ENCODE assay signal across 1 cellular context in the genomic region with DNA sequence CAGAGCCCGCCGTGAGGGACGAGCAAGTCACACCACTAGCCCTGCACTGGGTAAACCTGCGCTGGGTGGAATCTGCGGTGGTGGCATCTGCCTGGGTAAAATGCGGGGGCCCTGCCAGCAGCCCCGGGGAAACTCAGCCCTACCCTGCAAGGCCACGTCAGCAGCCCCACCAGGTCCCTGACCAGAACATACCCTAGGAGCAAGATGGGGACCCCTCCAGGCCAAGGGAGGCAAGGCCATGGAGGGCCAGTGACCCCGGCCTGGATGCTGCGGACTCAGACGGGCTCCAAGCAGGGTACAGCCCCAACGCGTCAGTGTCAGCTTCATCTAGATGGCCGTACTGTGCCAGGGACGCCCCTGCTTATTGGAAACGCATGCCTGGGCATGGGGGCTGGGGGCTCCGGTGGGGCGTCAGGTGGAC.
TF ChIP-seq lines count a peak whose summit lies in the region.

No MANE protein-coding gene starts in this region.

TF ChIP-seq in GM23338, 12 proteins besides CTCF, POLR2A, EP300 and RAD21 (continued from another document):
- TF ChIP-seq, protein P1, sequence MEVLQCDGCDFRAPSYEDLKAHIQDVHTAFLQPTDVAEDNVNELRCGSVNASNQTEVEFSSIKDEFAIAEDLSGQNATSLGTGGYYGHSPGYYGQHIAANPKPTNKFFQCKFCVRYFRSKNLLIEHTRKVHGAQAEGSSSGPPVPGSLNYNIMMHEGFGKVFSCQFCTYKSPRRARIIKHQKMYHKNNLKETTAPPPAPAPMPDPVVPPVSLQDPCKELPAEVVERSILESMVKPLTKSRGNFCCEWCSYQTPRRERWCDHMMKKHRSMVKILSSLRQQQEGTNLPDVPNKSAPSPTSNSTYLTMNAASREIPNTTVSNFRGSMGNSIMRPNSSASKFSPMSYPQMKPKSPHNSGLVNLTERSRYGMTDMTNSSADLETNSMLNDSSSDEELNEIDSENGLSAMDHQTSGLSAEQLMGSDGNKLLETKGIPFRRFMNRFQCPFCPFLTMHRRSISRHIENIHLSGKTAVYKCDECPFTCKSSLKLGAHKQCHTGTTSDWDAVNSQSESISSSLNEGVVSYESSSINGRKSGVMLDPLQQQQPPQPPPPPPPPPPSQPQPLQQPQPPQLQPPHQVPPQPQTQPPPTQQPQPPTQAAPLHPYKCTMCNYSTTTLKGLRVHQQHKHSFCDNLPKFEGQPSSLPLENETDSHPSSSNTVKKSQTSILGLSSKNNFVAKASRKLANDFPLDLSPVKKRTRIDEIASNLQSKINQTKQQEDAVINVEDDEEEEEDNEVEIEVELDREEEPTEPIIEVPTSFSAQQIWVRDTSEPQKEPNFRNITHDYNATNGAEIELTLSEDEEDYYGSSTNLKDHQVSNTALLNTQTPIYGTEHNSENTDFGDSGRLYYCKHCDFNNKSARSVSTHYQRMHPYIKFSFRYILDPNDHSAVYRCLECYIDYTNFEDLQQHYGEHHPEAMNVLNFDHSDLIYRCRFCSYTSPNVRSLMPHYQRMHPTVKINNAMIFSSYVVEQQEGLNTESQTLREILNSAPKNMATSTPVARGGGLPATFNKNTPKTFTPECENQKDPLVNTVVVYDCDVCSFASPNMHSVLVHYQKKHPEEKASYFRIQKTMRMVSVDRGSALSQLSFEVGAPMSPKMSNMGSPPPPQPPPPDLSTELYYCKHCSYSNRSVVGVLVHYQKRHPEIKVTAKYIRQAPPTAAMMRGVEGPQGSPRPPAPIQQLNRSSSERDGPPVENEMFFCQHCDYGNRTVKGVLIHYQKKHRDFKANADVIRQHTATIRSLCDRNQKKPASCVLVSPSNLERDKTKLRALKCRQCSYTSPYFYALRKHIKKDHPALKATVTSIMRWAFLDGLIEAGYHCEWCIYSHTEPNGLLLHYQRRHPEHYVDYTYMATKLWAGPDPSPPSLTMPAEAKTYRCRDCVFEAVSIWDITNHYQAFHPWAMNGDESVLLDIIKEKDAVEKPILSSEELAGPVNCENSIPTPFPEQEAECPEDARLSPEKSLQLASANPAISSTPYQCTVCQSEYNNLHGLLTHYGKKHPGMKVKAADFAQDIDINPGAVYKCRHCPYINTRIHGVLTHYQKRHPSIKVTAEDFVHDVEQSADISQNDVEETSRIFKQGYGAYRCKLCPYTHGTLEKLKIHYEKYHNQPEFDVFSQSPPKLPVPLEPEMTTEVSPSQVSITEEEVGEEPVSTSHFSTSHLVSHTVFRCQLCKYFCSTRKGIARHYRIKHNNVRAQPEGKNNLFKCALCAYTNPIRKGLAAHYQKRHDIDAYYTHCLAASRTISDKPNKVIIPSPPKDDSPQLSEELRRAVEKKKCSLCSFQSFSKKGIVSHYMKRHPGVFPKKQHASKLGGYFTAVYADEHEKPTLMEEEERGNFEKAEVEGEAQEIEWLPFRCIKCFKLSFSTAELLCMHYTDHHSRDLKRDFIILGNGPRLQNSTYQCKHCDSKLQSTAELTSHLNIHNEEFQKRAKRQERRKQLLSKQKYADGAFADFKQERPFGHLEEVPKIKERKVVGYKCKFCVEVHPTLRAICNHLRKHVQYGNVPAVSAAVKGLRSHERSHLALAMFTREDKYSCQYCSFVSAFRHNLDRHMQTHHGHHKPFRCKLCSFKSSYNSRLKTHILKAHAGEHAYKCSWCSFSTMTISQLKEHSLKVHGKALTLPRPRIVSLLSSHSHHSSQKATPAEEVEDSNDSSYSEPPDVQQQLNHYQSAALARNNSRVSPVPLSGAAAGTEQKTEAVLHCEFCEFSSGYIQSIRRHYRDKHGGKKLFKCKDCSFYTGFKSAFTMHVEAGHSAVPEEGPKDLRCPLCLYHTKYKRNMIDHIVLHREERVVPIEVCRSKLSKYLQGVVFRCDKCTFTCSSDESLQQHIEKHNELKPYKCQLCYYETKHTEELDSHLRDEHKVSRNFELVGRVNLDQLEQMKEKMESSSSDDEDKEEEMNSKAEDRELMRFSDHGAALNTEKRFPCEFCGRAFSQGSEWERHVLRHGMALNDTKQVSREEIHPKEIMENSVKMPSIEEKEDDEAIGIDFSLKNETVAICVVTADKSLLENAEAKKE (CRISPR knock-in tag; IDR thresholded peaks at IDR 0.05), result no peak
- TF ChIP-seq JUNB (IDR thresholded peaks at IDR 0.05; ENCODE audit: unreplicated experiment) (no peak), STAT1 (IDR thresholded peaks at IDR 0.05; ENCODE audit: unreplicated experiment) (no peak), CREB1 (CRISPR knock-in tag; IDR thresholded peaks at IDR 0.05; ENCODE audit: low read depth) (no peak), POLR2AphosphoS5 (IDR thresholded peaks at IDR 0.05; ENCODE audit: low read depth) (no peak), NANOG (IDR thresholded peaks at IDR 0.05; ENCODE audit: borderline replicate concordance) (no peak)
- TF ChIP-seq, protein P2, sequence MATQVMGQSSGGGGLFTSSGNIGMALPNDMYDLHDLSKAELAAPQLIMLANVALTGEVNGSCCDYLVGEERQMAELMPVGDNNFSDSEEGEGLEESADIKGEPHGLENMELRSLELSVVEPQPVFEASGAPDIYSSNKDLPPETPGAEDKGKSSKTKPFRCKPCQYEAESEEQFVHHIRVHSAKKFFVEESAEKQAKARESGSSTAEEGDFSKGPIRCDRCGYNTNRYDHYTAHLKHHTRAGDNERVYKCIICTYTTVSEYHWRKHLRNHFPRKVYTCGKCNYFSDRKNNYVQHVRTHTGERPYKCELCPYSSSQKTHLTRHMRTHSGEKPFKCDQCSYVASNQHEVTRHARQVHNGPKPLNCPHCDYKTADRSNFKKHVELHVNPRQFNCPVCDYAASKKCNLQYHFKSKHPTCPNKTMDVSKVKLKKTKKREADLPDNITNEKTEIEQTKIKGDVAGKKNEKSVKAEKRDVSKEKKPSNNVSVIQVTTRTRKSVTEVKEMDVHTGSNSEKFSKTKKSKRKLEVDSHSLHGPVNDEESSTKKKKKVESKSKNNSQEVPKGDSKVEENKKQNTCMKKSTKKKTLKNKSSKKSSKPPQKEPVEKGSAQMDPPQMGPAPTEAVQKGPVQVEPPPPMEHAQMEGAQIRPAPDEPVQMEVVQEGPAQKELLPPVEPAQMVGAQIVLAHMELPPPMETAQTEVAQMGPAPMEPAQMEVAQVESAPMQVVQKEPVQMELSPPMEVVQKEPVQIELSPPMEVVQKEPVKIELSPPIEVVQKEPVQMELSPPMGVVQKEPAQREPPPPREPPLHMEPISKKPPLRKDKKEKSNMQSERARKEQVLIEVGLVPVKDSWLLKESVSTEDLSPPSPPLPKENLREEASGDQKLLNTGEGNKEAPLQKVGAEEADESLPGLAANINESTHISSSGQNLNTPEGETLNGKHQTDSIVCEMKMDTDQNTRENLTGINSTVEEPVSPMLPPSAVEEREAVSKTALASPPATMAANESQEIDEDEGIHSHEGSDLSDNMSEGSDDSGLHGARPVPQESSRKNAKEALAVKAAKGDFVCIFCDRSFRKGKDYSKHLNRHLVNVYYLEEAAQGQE (IDR thresholded peaks at IDR 0.05; ENCODE audit: unreplicated experiment), result no peak
